In genomic region chr18:37586641-37587225, GRCh38 we compare ENCODE assay signal across 35 cellular contexts. TPM values are rescaled to one million over a fixed set of nuclear protein-coding genes. Genes with fewer than 3 reads are reported as not detected.
"Had no signal": no experiment of that assay in that cellular context is flagged by ENCODE, and none has a peak within 500 bp of the region (broad histone marks: within the 10 kb centered on the region; RNA-seq: fewer than 3 reads in every experiment).

No MANE protein-coding gene starts in this region.

- H3K9me3 ChIP-seq: adrenal gland, body of pancreas, SJCRH30 had no signal

- FAIRE-seq: astrocyte, RCC 7860, TTC549 had no signal

- H3K4me3 Mint-ChIP-seq: activated CD4-positive, alpha-beta T cell treated with anti-CD3 and anti-CD28 coated beads, Interleukin-2, amount 10 ng/mL, durations not matched to agents 24 days and 14 days; activated CD8-positive, alpha-beta T cell treated with anti-CD3 and anti-CD28 coated beads for 36 hours; activated naive CD4-positive, alpha-beta T cell treated with anti-CD3 and anti-CD28 coated beads for 36 hours; activated T-cell treated with anti-CD3 and anti-CD28 coated beads, Interleukin-2, amount 50 U/mL, for 4 hours; activated T-helper 1 cell treated with anti-CD3 and anti-CD28 coated beads, Interleukin-12 subunit alpha, Interleukin-12 subunit beta, Interleukin-2, Interleukin-4 antibody, amounts not matched to agents 30 ng/mL and 10 ng/mL and 1 ng/mL, durations not matched to agents 14 hours and 24 hours and 36 hours had no signal

- H3K9me3 Mint-ChIP-seq: activated CD4-positive, alpha-beta T cell treated with anti-CD3 and anti-CD28 coated beads, Interleukin-2, amount 10 ng/mL, durations not matched to agents 24 days and 14 days; activated CD8-positive, alpha-beta T cell treated with anti-CD3 and anti-CD28 coated beads for 36 hours; activated naive CD4-positive, alpha-beta T cell treated with anti-CD3 and anti-CD28 coated beads for 36 hours; activated T-cell treated with anti-CD3 and anti-CD28 coated beads, Interleukin-2, amount 50 U/mL, for 4 hours; activated T-helper 1 cell treated with anti-CD3 and anti-CD28 coated beads, Interleukin-12 subunit alpha, Interleukin-12 subunit beta, Interleukin-2, Interleukin-4 antibody, amounts not matched to agents 30 ng/mL and 10 ng/mL and 1 ng/mL, durations not matched to agents 14 hours and 24 hours and 36 hours had no signal

- H3K4me1 Mint-ChIP-seq: activated CD4-positive, alpha-beta T cell treated with anti-CD3 and anti-CD28 coated beads, Interleukin-2, amount 10 ng/mL, durations not matched to agents 24 days and 14 days had no signal

- H3K27ac Mint-ChIP-seq: activated CD4-positive, alpha-beta T cell treated with anti-CD3 and anti-CD28 coated beads, Interleukin-2, amount 10 ng/mL, durations not matched to agents 24 days and 14 days; activated CD8-positive, alpha-beta T cell treated with anti-CD3 and anti-CD28 coated beads for 36 hours; activated naive CD4-positive, alpha-beta T cell treated with anti-CD3 and anti-CD28 coated beads for 36 hours; activated naive CD4-positive, alpha-beta T cell treated with anti-CD3 and anti-CD28 coated beads, Interleukin-2, amount 50 U/mL, for 72 hours; activated T-helper 1 cell treated with anti-CD3 and anti-CD28 coated beads, Interleukin-12 subunit alpha, Interleukin-12 subunit beta, Interleukin-2, Interleukin-4 antibody, amounts not matched to agents 30 ng/mL and 10 ng/mL and 1 ng/mL, durations not matched to agents 14 hours and 24 hours and 36 hours had no signal

- H2AFZ ChIP-seq: PC-9 had no signal

- H3K9ac ChIP-seq: KMS-11 had no signal

- H3K27me3 Mint-ChIP-seq: activated CD4-positive, alpha-beta T cell treated with anti-CD3 and anti-CD28 coated beads, Interleukin-2, amount 10 ng/mL, durations not matched to agents 24 days and 14 days had no signal

- H3K36me3 Mint-ChIP-seq: activated naive CD4-positive, alpha-beta T cell treated with anti-CD3 and anti-CD28 coated beads, Interleukin-2, amount 50 U/mL, for 72 hours had no signal

- H3K27me3 ChIP-seq: adrenal gland, body of pancreas, breast epithelium, SJCRH30 had no signal

- H3K36me3 ChIP-seq: adrenal gland, breast epithelium, SJCRH30 had no signal

- H3K27ac ChIP-seq: adrenal gland, body of pancreas, breast epithelium, KMS-11, PC-9, SJCRH30, SK-N-MC had no signal

- H3K4me2 ChIP-seq: KMS-11, PC-9 had no signal

- ATAC-seq: activated CD8-positive, alpha-beta T cell treated with anti-CD3 and anti-CD28 coated beads for 36 hours; activated naive CD4-positive, alpha-beta T cell treated with anti-CD3 and anti-CD28 coated beads, Interleukin-2, amount 50 U/mL, for 72 hours; activated T-cell treated with anti-CD3 and anti-CD28 coated beads, Interleukin-2, amount 50 U/mL, for 4 hours; body of pancreas had no signal

- H3K4me1 ChIP-seq: adrenal gland, body of pancreas, breast epithelium, SJCRH30 had no signal

- H3K4me3 ChIP-seq: adrenal gland, body of pancreas, breast epithelium, PC-9, SJCRH30, SK-N-MC had no signal

- DNase-seq: activated CD4-positive, alpha-beta T cell treated with anti-CD3 and anti-CD28 coated beads, Interleukin-2, amount 10 ng/mL, durations not matched to agents 24 days and 14 days; activated CD4-positive, alpha-beta T cell treated with anti-CD3 and anti-CD28 coated beads, Interleukin-2, amount 50 U/mL, for 4 hours; activated CD8-positive, alpha-beta memory T cell treated with anti-CD3 and anti-CD28 coated beads, Interleukin-2, amount 50 U/mL, for 4 hours; activated CD8-positive, alpha-beta T cell treated with anti-CD3 and anti-CD28 coated beads for 36 hours; activated gamma-delta T cell treated with Interleukin-2 at 50 U/mL for 16 hours; activated naive CD4-positive, alpha-beta T cell treated with anti-CD3 and anti-CD28 coated beads for 36 hours; activated T-cell treated with anti-CD3 and anti-CD28 coated beads for 4 hours; activated T-cell treated with anti-CD3 and anti-CD28 coated beads, Interleukin-2, amount 50 U/mL, for 4 hours; adrenal gland; body of pancreas; NCI-H1092 treated with DMSO at 0.1 percent for 48 hours; NCI-H1417; NCI-H146; NCI-H187; NCI-H2029 treated with DMSO at 0.1 percent for 48 hours; NCI-H2107; NCI-H2171 treated with DMSO at 0.1 percent for 48 hours; NCI-H226; NCI-H524 treated with DMSO at 0.1 percent for 48 hours; NCI-H748 treated with DMSO at 0.1 percent for 48 hours; NK-92 treated with Interleukin-12 subunit alpha and Interleukin-12 subunit beta, amount 100 ng/mL, for 24 hours; PC-9; Right ventricle myocardium superior; SJCRH30 had no signal

RNA-seq across cellular contexts. Expression of gene CELF4, which starts 21.1 kb away (rescaled TPM):
- total RNA-seq: activated CD4-positive, alpha-beta T cell treated with anti-CD3 and anti-CD28 coated beads, Interleukin-2, amount 10 ng/mL, durations not matched to agents 24 days and 14 days; activated CD8-positive, alpha-beta T cell treated with anti-CD3 and anti-CD28 coated beads for 36 hours; activated naive CD4-positive, alpha-beta T cell treated with anti-CD3 and anti-CD28 coated beads for 36 hours; activated naive CD4-positive, alpha-beta T cell treated with anti-CD3 and anti-CD28 coated beads, Interleukin-2, amount 50 U/mL, for 72 hours; activated T-cell treated with anti-CD3 and anti-CD28 coated beads, Interleukin-2, amount 50 U/mL, for 4 hours; activated T-helper 1 cell treated with anti-CD3 and anti-CD28 coated beads, Interleukin-12 subunit alpha, Interleukin-12 subunit beta, Interleukin-2, Interleukin-4 antibody, amounts not matched to agents 30 ng/mL and 10 ng/mL and 1 ng/mL, durations not matched to agents 14 hours and 24 hours and 36 hours; LHCN-M2; SJCRH30; T-helper 1 cell treated with Interleukin-12 subunit alpha and Interleukin-12 subunit beta and Interleukin-4 antibody, amounts not matched to agents 30 ng/mL and 1 ng/mL, for 36 hours; T-helper 2 cell treated with Interferon-gamma antibody and Interleukin-4, amounts not matched to agents 100 ng/mL and 5 ng/mL, for 36 hours had no signal
